Comparison of ENCODE assay signal across 8 cellular contexts in genomic region chr6:30544666-30545272, GRCh38. TPM values are rescaled to one million over a fixed set of nuclear protein-coding genes. Genes with fewer than 3 reads are reported as not detected.
DNase-seq lines count a peak whose midpoint lies in the region; ATAC-seq and TF ChIP-seq lines count a peak whose summit lies in the region.

No MANE protein-coding gene starts in this region.

- peaks cover 32% of the 10 kb centered on the region for H3K4me1 Mint-ChIP-seq in stimulated activated naive CD8-positive, alpha-beta T cell treated with anti-CD3 and anti-CD28 coated beads, Interleukin-15, amount 100 ng/mL, for 72 hours

- H3K4me1 ChIP-seq in body of pancreas = no peaks in the 10 kb centered on the region

- peaks cover 0 to 8% of the 10 kb centered on the region in 2 donors for H3K36me3 ChIP-seq in body of pancreas (replicated peaks in 1 of 2; ENCODE audit: insufficient read depth in 1 of 2, low read depth in 2 of 2)

- WGBS in body of pancreas, 2 donors = 21 to 32% methylated on average over 6 of the region's 6 CpGs

- H3K9me3 Mint-ChIP-seq in stimulated activated naive CD8-positive, alpha-beta T cell treated with anti-CD3 and anti-CD28 coated beads, Interleukin-15, amount 100 ng/mL, for 72 hours = no peaks in the 10 kb centered on the region

- H3K4me3 ChIP-seq in body of pancreas = no peak overlapping the region

- no peak overlapping the region for H3K27ac Mint-ChIP-seq in stimulated activated naive CD8-positive, alpha-beta T cell treated with anti-CD3 and anti-CD28 coated beads, Interleukin-15, amount 100 ng/mL, for 72 hours

- no peaks in the 10 kb centered on the region for H3K27me3 Mint-ChIP-seq in stimulated activated naive CD8-positive, alpha-beta T cell treated with anti-CD3 and anti-CD28 coated beads, Interleukin-15, amount 100 ng/mL, for 72 hours

- peak; percentile 45 to 81 (median 68) for TF ChIP-seq CTCF in body of pancreas (IDR thresholded peaks at IDR 0.05)

- no peak overlapping the region for H3K27ac ChIP-seq in body of pancreas

- peak overlapping the region in 1 of 2 donors; percentile 6 for H3K4me3 Mint-ChIP-seq in stimulated activated naive CD8-positive, alpha-beta T cell treated with anti-CD3 and anti-CD28 coated beads, Interleukin-15, amount 100 ng/mL, for 72 hours

- H3K9me3 ChIP-seq in body of pancreas = no peaks in the 10 kb centered on the region

- no peak for TF ChIP-seq POLR2A in body of pancreas (IDR thresholded peaks at IDR 0.05)

- intact Hi-C loops in body of pancreas (cut with DNase I) = no loop called here

- ATAC-seq in body of pancreas = peak; percentile 77
- ATAC-seq in stimulated activated naive CD8-positive, alpha-beta T cell treated with anti-CD3 and anti-CD28 coated beads, Interleukin-15, amount 100 ng/mL, for 72 hours = peak; percentile 78
- ATAC-seq in GM21390 (IDR thresholded peaks at IDR 0.05; ENCODE audit: unreplicated experiment) = no peak

- DNase-seq in DMS 273 (lab: John Stamatoyannopoulos, UW; ENCODE audit: unreplicated experiment) (peak; percentile 73), HCEC 1CT (peak; percentile 79), NCI-H774 (lab: John Stamatoyannopoulos, UW) (peak; percentile 15), body of pancreas (peak in 2 of 4 donors; percentile 25 to 26), inferior parietal cortex (ENCODE audit: extremely low spot score) (peak; percentile 74), activated gamma-delta T cell (lab: John Stamatoyannopoulos, UW) (no peak)
- DNase-seq in stimulated activated naive CD8-positive, alpha-beta T cell treated with anti-CD3 and anti-CD28 coated beads, Interleukin-15, amount 100 ng/mL, for 72 hours = peak in 1 of 2 donors; percentile 27

- no peaks in the 10 kb centered on the region for H3K27me3 ChIP-seq in body of pancreas

RNA-seq across cellular contexts. Expression of gene GNL1, which starts 11.5 kb away (rescaled TPM):
- 10 to 100 TPM; 18.7 to 24.7 TPM for total RNA-seq in body of pancreas

RNA-seq across cellular contexts. Expression of gene PRR3, which starts 12.3 kb away (rescaled TPM):
- total RNA-seq in body of pancreas = 10 to 100 TPM in 1 of 2 donors, 1 to 10 TPM in 1; 6.9 to 10.4 TPM

RNA-seq across cellular contexts. Expression of gene ABCF1, which starts 26.5 kb away (rescaled TPM):
- 10 to 100 TPM; 27.0 to 37.6 TPM for total RNA-seq in body of pancreas

RNA-seq across cellular contexts. Expression of gene HLA-E, which starts 55.5 kb away (rescaled TPM):
- total RNA-seq in body of pancreas = 100 to 1,000 TPM; 133 to 216 TPM
